2 cellular contexts compared by ENCODE assay signal in the genomic region with DNA sequence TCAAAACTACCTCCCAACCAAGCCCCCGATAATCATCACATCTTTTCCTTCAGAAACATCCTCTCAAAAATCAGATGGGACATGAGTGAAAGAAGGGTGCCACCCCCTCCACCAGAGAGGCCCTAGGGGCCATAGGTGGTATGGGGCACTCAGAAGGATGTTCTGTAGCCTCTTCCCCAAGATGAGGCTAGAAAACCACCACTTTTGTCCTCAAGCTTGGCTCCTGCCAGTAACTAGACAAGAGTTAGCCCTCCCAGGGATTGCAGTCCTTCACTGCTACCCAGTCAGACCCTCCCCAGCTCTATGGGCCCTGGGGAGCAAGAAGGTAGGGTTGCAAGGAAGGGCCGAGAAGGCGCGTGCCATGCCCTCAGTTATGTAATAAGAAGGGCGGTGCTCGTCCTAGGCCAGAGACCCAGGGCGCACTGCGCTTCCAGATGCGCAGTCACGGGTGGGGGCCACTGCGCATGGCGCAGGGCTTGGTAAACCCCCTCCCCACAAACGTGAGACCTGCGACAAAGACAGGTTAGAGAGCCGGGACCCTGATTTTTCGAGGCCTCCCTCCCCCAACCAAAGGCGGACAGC.
TF ChIP-seq lines count a peak whose summit lies in the region.

No MANE protein-coding gene starts in this region.

TF ChIP-seq in A549, 52 proteins besides CTCF, POLR2A, EP300 and RAD21 (continued from another document):
- TF ChIP-seq, protein P1, sequence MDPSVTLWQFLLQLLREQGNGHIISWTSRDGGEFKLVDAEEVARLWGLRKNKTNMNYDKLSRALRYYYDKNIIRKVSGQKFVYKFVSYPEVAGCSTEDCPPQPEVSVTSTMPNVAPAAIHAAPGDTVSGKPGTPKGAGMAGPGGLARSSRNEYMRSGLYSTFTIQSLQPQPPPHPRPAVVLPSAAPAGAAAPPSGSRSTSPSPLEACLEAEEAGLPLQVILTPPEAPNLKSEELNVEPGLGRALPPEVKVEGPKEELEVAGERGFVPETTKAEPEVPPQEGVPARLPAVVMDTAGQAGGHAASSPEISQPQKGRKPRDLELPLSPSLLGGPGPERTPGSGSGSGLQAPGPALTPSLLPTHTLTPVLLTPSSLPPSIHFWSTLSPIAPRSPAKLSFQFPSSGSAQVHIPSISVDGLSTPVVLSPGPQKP (IDR thresholded peaks at IDR 0.05; ENCODE audit: low read depth, low read length) = no peak
- TF ChIP-seq JUN (IDR thresholded peaks at IDR 0.05) = no peak
- TF ChIP-seq, protein P2, sequence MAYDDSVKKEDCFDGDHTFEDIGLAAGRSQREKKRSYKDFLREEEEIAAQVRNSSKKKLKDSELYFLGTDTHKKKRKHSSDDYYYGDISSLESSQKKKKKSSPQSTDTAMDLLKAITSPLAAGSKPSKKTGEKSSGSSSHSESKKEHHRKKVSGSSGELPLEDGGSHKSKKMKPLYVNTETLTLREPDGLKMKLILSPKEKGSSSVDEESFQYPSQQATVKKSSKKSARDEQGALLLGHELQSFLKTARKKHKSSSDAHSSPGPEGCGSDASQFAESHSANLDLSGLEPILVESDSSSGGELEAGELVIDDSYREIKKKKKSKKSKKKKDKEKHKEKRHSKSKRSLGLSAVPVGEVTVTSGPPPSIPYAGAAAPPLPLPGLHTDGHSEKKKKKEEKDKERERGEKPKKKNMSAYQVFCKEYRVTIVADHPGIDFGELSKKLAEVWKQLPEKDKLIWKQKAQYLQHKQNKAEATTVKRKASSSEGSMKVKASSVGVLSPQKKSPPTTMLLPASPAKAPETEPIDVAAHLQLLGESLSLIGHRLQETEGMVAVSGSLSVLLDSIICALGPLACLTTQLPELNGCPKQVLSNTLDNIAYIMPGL (CRISPR knock-in tag; IDR thresholded peaks at IDR 0.05; ENCODE audit: borderline replicate concordance) = no peak
- TF ChIP-seq BHLHE40 (IDR thresholded peaks at IDR 0.05; ENCODE audit: low read depth, low read length) = no peak
- TF ChIP-seq, protein P3, sequence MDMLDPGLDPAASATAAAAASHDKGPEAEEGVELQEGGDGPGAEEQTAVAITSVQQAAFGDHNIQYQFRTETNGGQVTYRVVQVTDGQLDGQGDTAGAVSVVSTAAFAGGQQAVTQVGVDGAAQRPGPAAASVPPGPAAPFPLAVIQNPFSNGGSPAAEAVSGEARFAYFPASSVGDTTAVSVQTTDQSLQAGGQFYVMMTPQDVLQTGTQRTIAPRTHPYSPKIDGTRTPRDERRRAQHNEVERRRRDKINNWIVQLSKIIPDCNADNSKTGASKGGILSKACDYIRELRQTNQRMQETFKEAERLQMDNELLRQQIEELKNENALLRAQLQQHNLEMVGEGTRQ (IDR thresholded peaks at IDR 0.05) = no peak
- TF ChIP-seq TP53 (CRISPR knock-in tag; IDR thresholded peaks at IDR 0.05) = no peak

TF ChIP-seq in IMR-90, 13 proteins besides CTCF, POLR2A, EP300 and RAD21 (continued from another document):
- TF ChIP-seq CEBPB (IDR thresholded peaks at IDR 0.05; ENCODE audit: low read depth, low read length) (no peak), MAZ (IDR thresholded peaks at IDR 0.05; ENCODE audit: borderline replicate concordance, low read depth, low read length) (no peak), RCOR1 (IDR thresholded peaks at IDR 0.05; ENCODE audit: insufficient replicate concordance, low read length) (no peak), MAFK (IDR thresholded peaks at IDR 0.05; ENCODE audit: low read depth, low read length) (no peak), SMC3 (IDR thresholded peaks at IDR 0.05; ENCODE audit: low read depth, low read length) (no peak), CHD1 (IDR thresholded peaks at IDR 0.05; ENCODE audit: low read depth, low read length) (no peak), FOS (IDR thresholded peaks at IDR 0.05; ENCODE audit: low read depth, low read length) (no peak)
- TF ChIP-seq, protein P1 (IDR thresholded peaks at IDR 0.05; ENCODE audit: borderline replicate concordance, low read depth, low read length) = no peak
TF ChIP-seq in IMR-90: peak in this region for 0.
